In genomic region chr9:132645711-132646110, GRCh38 we compare ENCODE assay signal across 22 cellular contexts.
"Had no signal": no experiment of that assay in that cellular context is flagged by ENCODE, and none has a peak within 500 bp of the region (broad histone marks: within the 10 kb centered on the region; RNA-seq: fewer than 3 reads in every experiment).

No MANE protein-coding gene starts in this region.

- H3K4me3 ChIP-seq: lower lobe of right lung, ovary, psoas muscle, sigmoid colon, stomach, thyroid gland, vagina had no signal

- H3K9me3 ChIP-seq: lower lobe of right lung, ovary, psoas muscle, sigmoid colon, stomach, thyroid gland, vagina had no signal

- FAIRE-seq: endometrium, frontal cortex, keratinocyte had no signal

- H3K27ac ChIP-seq: lower lobe of right lung, ovary, psoas muscle, sigmoid colon, stomach, thyroid gland, vagina had no signal

- DNase-seq: dermis blood vessel endothelial cell; effector memory CD8-positive, alpha-beta T cell; left ventricle myocardium superior; lower lobe of right lung; natural killer cell; occipital lobe; ovary; posterior cingulate gyrus; psoas muscle; right cardiac atrium; sigmoid colon; stimulated activated CD4-positive, alpha-beta T cell treated with anti-CD3 and anti-CD28 coated beads, Interleukin-2, amount 100 ng/mL, for 24 hours; stimulated activated CD4-positive, alpha-beta T cell treated with anti-CD3 and anti-CD28 coated beads, Interleukin-4, amount 100 ng/mL, for 24 hours; stimulated activated naive CD4-positive, alpha-beta T cell treated with Interleukin-2 at 50 U/mL for 16 hours; stomach; thyroid gland; trophoblast cell had no signal

- H3K4me1 ChIP-seq: lower lobe of right lung, psoas muscle, sigmoid colon, stomach, thyroid gland, vagina had no signal

- H3K36me3 ChIP-seq: ovary had no signal

- H3K27me3 ChIP-seq: ovary, sigmoid colon, stomach, thyroid gland, vagina had no signal

- ATAC-seq: effector memory CD8-positive, alpha-beta T cell; left ventricle myocardium superior; lower lobe of right lung; natural killer cell; psoas muscle; right cardiac atrium; stimulated activated effector memory CD8-positive, alpha-beta T cell treated with anti-CD3 and anti-CD28 coated beads, Interleukin-12 subunit alpha, Interleukin-12 subunit beta, amount 100 ng/mL, for 72 hours had no signal
